Comparison of ENCODE assay signal across 26 cellular contexts in the genomic region with DNA sequence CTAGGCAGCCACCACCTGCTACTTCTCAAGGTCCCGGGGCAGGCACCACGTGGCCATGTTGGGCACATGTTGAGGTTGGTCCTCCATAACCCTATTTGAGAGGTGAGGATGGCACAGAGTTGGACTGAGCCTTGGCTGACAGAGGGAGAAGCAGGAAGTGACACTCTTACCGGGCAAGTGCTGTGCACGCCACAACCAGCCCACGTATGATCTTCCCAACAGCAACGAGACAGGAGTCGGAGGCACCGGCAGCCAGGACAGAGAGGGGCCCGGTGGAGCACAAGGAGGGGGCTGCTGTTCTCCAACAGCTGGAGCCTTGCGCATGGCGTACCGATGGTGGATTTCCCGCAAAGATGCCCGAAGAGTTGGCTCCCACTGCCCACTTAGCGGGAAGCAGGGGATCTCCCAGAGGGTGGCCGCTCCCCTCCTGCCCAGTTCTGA. TPM values are rescaled to one million over a fixed set of nuclear protein-coding genes. Genes with fewer than 3 reads are reported as not detected.
"Had no signal": no experiment of that assay in that cellular context is flagged by ENCODE, and none has a peak within 500 bp of the region (broad histone marks: within the 10 kb centered on the region; RNA-seq: fewer than 3 reads in every experiment).

No MANE protein-coding gene starts in this region.

- H3K4me1 ChIP-seq: breast epithelium had no signal

- H3K27ac ChIP-seq: breast epithelium had no signal

- H3K27me3 Mint-ChIP-seq: activated B cell treated with CpG ODN at 0.5 μM for 24 hours; activated CD4-positive, alpha-beta T cell treated with anti-CD3 and anti-CD28 coated beads, Interleukin-2, amount 10 ng/mL, durations not matched to agents 24 days and 14 days; activated CD8-positive, alpha-beta memory T cell treated with anti-CD3 and anti-CD28 coated beads, Interleukin-2, amount 10 ng/mL, durations not matched to agents 7 days and 5 days; activated naive CD4-positive, alpha-beta T cell treated with anti-CD3 and anti-CD28 coated beads, Interleukin-2, amount 50 U/mL, for 24 hours had no signal

- H3K9me3 ChIP-seq: breast epithelium had no signal

- H3K4me3 ChIP-seq: breast epithelium, K562 had no signal

- H3K4me3 Mint-ChIP-seq: activated B cell treated with CpG ODN at 0.5 μM for 24 hours; activated CD4-positive, alpha-beta T cell treated with anti-CD3 and anti-CD28 coated beads, Interleukin-2, amount 10 ng/mL, durations not matched to agents 24 days and 14 days; activated CD8-positive, alpha-beta memory T cell treated with anti-CD3 and anti-CD28 coated beads, Interleukin-2, amount 10 ng/mL, durations not matched to agents 7 days and 5 days; activated naive CD4-positive, alpha-beta T cell treated with anti-CD3 and anti-CD28 coated beads, Interleukin-2, amount 50 U/mL, for 24 hours; activated T-cell treated with anti-CD3 and anti-CD28 coated beads, Interleukin-2, amount 50 U/mL, for 24 hours; activated T-helper 1 cell treated with anti-CD3 and anti-CD28 coated beads, Interleukin-12 subunit alpha, Interleukin-12 subunit beta, Interleukin-2, Interleukin-4 antibody, amounts not matched to agents 30 ng/mL and 10 ng/mL and 1 ng/mL, durations not matched to agents 14 hours and 24 hours and 36 hours; T-cell had no signal

- DNase-seq: activated B cell treated with CpG ODN at 0.5 μM for 24 hours; activated CD4-positive, alpha-beta T cell treated with anti-CD3 and anti-CD28 coated beads for 1 hour; activated CD4-positive, alpha-beta T cell treated with anti-CD3 and anti-CD28 coated beads, Interleukin-2, amount 10 ng/mL, durations not matched to agents 24 days and 14 days; activated CD4-positive, alpha-beta T cell treated with anti-CD3 and anti-CD28 coated beads, Interleukin-2, amount 50 U/mL, for 48 hours; activated CD8-positive, alpha-beta memory T cell treated with anti-CD3 and anti-CD28 coated beads, Interleukin-2, amount 10 ng/mL, durations not matched to agents 7 days and 5 days; activated effector memory CD4-positive, alpha-beta T cell treated with Interleukin-2 at 50 U/mL for 16 hours; activated naive CD4-positive, alpha-beta T cell; activated T-cell treated with anti-CD3 and anti-CD28 coated beads, Interleukin-2, amount 50 U/mL, for 24 hours; aorta; Karpas-422; NCI-H1048; NCI-H146; NCI-H187 treated with DMSO at 0.1 percent for 48 hours; NCI-H2081 treated with DMSO at 0.1 percent for 48 hours; NCI-H82; SIG-M5; T-cell; T-helper 2 cell; T1000 had no signal

- H3K4me1 Mint-ChIP-seq: activated B cell treated with CpG ODN at 0.5 μM for 24 hours; activated CD4-positive, alpha-beta T cell treated with anti-CD3 and anti-CD28 coated beads, Interleukin-2, amount 10 ng/mL, durations not matched to agents 24 days and 14 days; activated CD8-positive, alpha-beta memory T cell treated with anti-CD3 and anti-CD28 coated beads, Interleukin-2, amount 10 ng/mL, durations not matched to agents 7 days and 5 days; activated naive CD4-positive, alpha-beta T cell treated with anti-CD3 and anti-CD28 coated beads, Interleukin-2, amount 50 U/mL, for 24 hours; T-cell had no signal

- H3K27me3 ChIP-seq: breast epithelium had no signal

- H3K27ac Mint-ChIP-seq: activated B cell treated with CpG ODN at 0.5 μM for 24 hours; activated CD8-positive, alpha-beta memory T cell treated with anti-CD3 and anti-CD28 coated beads, Interleukin-2, amount 10 ng/mL, durations not matched to agents 7 days and 5 days; activated naive CD4-positive, alpha-beta T cell treated with anti-CD3 and anti-CD28 coated beads, Interleukin-2, amount 50 U/mL, for 24 hours; activated T-cell treated with anti-CD3 and anti-CD28 coated beads, Interleukin-2, amount 50 U/mL, for 24 hours; activated T-helper 1 cell treated with anti-CD3 and anti-CD28 coated beads, Interleukin-12 subunit alpha, Interleukin-12 subunit beta, Interleukin-2, Interleukin-4 antibody, amounts not matched to agents 30 ng/mL and 10 ng/mL and 1 ng/mL, durations not matched to agents 14 hours and 24 hours and 36 hours; T-cell had no signal

- H3K36me3 ChIP-seq: breast epithelium had no signal

- ATAC-seq: activated CD8-positive, alpha-beta memory T cell treated with anti-CD3 and anti-CD28 coated beads, Interleukin-2, amount 10 ng/mL, durations not matched to agents 7 days and 5 days; K562; T-cell had no signal

- H3K36me3 Mint-ChIP-seq: activated CD8-positive, alpha-beta memory T cell treated with anti-CD3 and anti-CD28 coated beads, Interleukin-2, amount 10 ng/mL, durations not matched to agents 7 days and 5 days; activated naive CD4-positive, alpha-beta T cell treated with anti-CD3 and anti-CD28 coated beads, Interleukin-2, amount 50 U/mL, for 24 hours; T-cell had no signal

- H3K9me3 Mint-ChIP-seq: activated B cell treated with CpG ODN at 0.5 μM for 24 hours; activated CD4-positive, alpha-beta T cell treated with anti-CD3 and anti-CD28 coated beads, Interleukin-2, amount 10 ng/mL, durations not matched to agents 24 days and 14 days; activated naive CD4-positive, alpha-beta T cell treated with anti-CD3 and anti-CD28 coated beads, Interleukin-2, amount 50 U/mL, for 24 hours; activated T-cell treated with anti-CD3 and anti-CD28 coated beads, Interleukin-2, amount 50 U/mL, for 24 hours; activated T-helper 1 cell treated with anti-CD3 and anti-CD28 coated beads, Interleukin-12 subunit alpha, Interleukin-12 subunit beta, Interleukin-2, Interleukin-4 antibody, amounts not matched to agents 30 ng/mL and 10 ng/mL and 1 ng/mL, durations not matched to agents 14 hours and 24 hours and 36 hours; T-cell had no signal

RNA-seq across cellular contexts. Expression of a gene that starts 3.4 kb away (rescaled TPM):
- total RNA-seq: activated CD4-positive, alpha-beta T cell treated with anti-CD3 and anti-CD28 coated beads, Interleukin-2, amount 10 ng/mL, durations not matched to agents 24 days and 14 days; activated CD8-positive, alpha-beta memory T cell treated with anti-CD3 and anti-CD28 coated beads, Interleukin-2, amount 10 ng/mL, durations not matched to agents 7 days and 5 days; activated T-helper 1 cell treated with anti-CD3 and anti-CD28 coated beads, Interleukin-12 subunit alpha, Interleukin-12 subunit beta, Interleukin-2, Interleukin-4 antibody, amounts not matched to agents 30 ng/mL and 10 ng/mL and 1 ng/mL, durations not matched to agents 14 hours and 24 hours and 36 hours; aorta; breast epithelium; K562; NCI-H460; OCI-LY7; RPMI7951; T-cell had no signal
- polyA plus RNA-seq: aorta, K562 had no signal

RNA-seq across cellular contexts. Expression of a gene that starts 19.6 kb away (rescaled TPM):
- total RNA-seq: activated B cell treated with CpG ODN at 0.5 μM for 24 hours; activated CD4-positive, alpha-beta T cell treated with anti-CD3 and anti-CD28 coated beads, Interleukin-2, amount 10 ng/mL, durations not matched to agents 24 days and 14 days; activated CD8-positive, alpha-beta memory T cell treated with anti-CD3 and anti-CD28 coated beads, Interleukin-2, amount 10 ng/mL, durations not matched to agents 7 days and 5 days; activated T-helper 1 cell treated with anti-CD3 and anti-CD28 coated beads, Interleukin-12 subunit alpha, Interleukin-12 subunit beta, Interleukin-2, Interleukin-4 antibody, amounts not matched to agents 30 ng/mL and 10 ng/mL and 1 ng/mL, durations not matched to agents 14 hours and 24 hours and 36 hours; aorta; breast epithelium; K562; NCI-H460; OCI-LY7; RPMI7951; T-cell had no signal
- polyA plus RNA-seq: aorta, K562 had no signal
